In the genomic region with DNA sequence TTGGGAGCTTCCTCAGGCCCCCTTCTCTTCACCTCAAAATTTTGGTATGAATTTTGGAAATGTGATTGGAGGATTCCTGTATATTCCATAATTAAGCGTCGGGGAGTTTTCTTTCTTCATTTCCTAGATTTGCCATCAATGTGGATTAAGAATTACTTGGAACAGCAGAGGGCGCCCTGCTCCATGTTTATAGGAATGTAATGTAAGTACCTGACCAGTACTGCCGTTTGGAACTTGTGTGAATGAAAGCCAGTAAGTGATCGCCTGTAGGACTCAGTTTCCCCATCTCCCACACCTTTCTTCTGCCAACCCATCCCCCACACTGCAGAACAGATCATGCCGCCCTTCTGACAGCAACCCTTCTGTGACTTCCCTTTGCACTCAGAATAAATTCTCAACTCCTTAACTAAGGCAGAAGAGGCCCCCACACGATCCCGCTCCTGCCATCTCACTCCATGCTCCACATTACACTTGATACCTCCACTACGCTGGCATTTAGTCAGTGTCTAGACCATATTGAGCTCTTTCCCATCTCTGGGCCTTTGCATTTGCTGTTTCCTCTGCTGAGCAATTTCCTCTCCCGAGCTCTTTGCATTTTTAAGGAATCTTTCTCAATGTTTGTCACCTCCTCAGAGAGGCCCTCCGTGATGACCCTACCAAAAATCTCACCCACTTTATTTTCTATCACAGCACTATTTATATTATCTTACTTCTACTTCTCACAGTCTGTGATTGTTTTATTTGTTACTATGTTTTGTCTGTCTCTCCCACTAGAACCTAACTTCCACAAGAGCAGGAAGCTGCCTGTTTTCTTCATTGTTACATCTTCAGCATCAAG, we compare ENCODE assay signal across 9 cellular contexts.
DNase-seq lines count a peak whose midpoint lies in the region; ATAC-seq and TF ChIP-seq lines count a peak whose summit lies in the region.
"Had no signal": no experiment of that assay in that cellular context is flagged by ENCODE, and none has a peak within 500 bp of the region (broad histone marks: within the 10 kb centered on the region; RNA-seq: fewer than 3 reads in every experiment).

No MANE protein-coding gene starts in this region.

- no peaks in the 10 kb centered on the region for H3K9me3 Mint-ChIP-seq in CD8-positive, alpha-beta T cell
- H3K9me3 Mint-ChIP-seq in memory B cell, result no peaks in the 10 kb centered on the region
- H3K9me3 Mint-ChIP-seq: IgD-negative memory B cell had no signal

- no peak overlapping the region for H3K4me3 ChIP-seq in CD8-positive, alpha-beta T cell (ENCODE audit: low read depth, low read length)
- no peak overlapping the region for H3K4me3 ChIP-seq in HAP-1

- peaks cover 10% of the 10 kb centered on the region for H3K27me3 Mint-ChIP-seq in CD8-positive, alpha-beta T cell (ENCODE audit: low read depth)
- H3K27me3 Mint-ChIP-seq in memory B cell, result no peaks in the 10 kb centered on the region

- in situ Hi-C loops in HAP-1 (cut with MboI; ENCODE audit: low sequenced_read_pairs), result loop anchor here (25.0 kb wide), 1 partner anchor 547 kb away; no protein-coding TSS in a partner anchor

- no peaks in the 10 kb centered on the region for H3K36me3 ChIP-seq in CD8-positive, alpha-beta T cell (ENCODE audit: insufficient read depth, low read length)
- H3K36me3 ChIP-seq in HAP-1 (replicated peaks), result no peaks in the 10 kb centered on the region

- CTCF ChIA-PET in CD8-positive, alpha-beta T cell (lab: Charles Lee), result interaction anchor here (0.6 to 19.7 kb wide), 34 partner anchors 8 to 554 kb away, joined by 3 to 264 read pairs (median 5); no protein-coding TSS in a partner anchor

- DNase-seq in CD8-positive, alpha-beta T cell, result peak; percentile 34 to 77 (median 70)
- DNase-seq in HAP-1 (ENCODE audit: low spot score in 2 of 2) (peak; percentile 58 to 83), NCI-H526 treated with DMSO at 0.1 percent for 48 hours (lab: John Stamatoyannopoulos, UW) (peak; percentile 38), memory B cell (ENCODE audit: low spot score in 2 of 2) (peak; percentile 63 to 65)
- peak; percentile 75 to 82 for DNase-seq in activated CD4-positive, alpha-beta T cell treated with anti-CD3 and anti-CD28 coated beads, Interleukin-2, amount 50 U/mL, for 48 hours
- peak; percentile 46 for DNase-seq in effector CD8-positive, alpha-beta T cell (lab: John Stamatoyannopoulos, UW)
- DNase-seq in stimulated activated CD8-positive, alpha-beta memory T cell treated with anti-CD3 and anti-CD28 coated beads, Interleukin-15, amount 100 ng/mL, for 1 hour (ENCODE audit: low read depth), result peak; percentile 56

- H3K4me1 ChIP-seq in CD8-positive, alpha-beta T cell (ENCODE audit: insufficient read depth, low read length), result no peaks in the 10 kb centered on the region
- H3K4me1 ChIP-seq in HAP-1, result no peaks in the 10 kb centered on the region

- no peak overlapping the region for H3K27ac ChIP-seq in CD8-positive, alpha-beta T cell (ENCODE audit: low read depth, low read length)

- H3K4me3 Mint-ChIP-seq in CD8-positive, alpha-beta T cell, result no peak overlapping the region
- no peak overlapping the region for H3K4me3 Mint-ChIP-seq in memory B cell

- POLR2A ChIA-PET in CD8-positive, alpha-beta T cell (lab: Charles Lee), result interaction anchor here (1.4 kb wide), 1 partner anchor 303 kb away, joined by 3 read pairs; no protein-coding TSS in a partner anchor

- peak; percentile 70 for TF ChIP-seq CTCF in CD8-positive, alpha-beta T cell (IDR thresholded peaks at IDR 0.05)

- peak; percentile 41 for ATAC-seq in CD8-positive, alpha-beta T cell
- peak; percentile 24 for ATAC-seq in memory B cell (ENCODE audit: low read depth)
- ATAC-seq in HG03097 (IDR thresholded peaks at IDR 0.05; ENCODE audit: low FRiP score, unreplicated experiment), result no peak

- H3K36me3 Mint-ChIP-seq in CD8-positive, alpha-beta T cell, result no peaks in the 10 kb centered on the region
- H3K36me3 Mint-ChIP-seq in memory B cell, result no peaks in the 10 kb centered on the region
- H3K36me3 Mint-ChIP-seq: IgD-negative memory B cell had no signal

- intact Hi-C loops in CD8-positive, alpha-beta T cell (cut with DNase I, micrococcal nuclease), result loop anchor here (1.0 to 10.0 kb wide), 13 partner anchors 93 to 877 kb away; partner anchors contain the start of gene ADRB2 (in 1 of the 2)

- peaks cover 5% of the 10 kb centered on the region for H3K4me1 Mint-ChIP-seq in CD8-positive, alpha-beta T cell (ENCODE audit: low read depth)
- H3K4me1 Mint-ChIP-seq in memory B cell, result peaks cover 22% of the 10 kb centered on the region

- H3K27me3 ChIP-seq in CD8-positive, alpha-beta T cell (ENCODE audit: insufficient read depth, low read length), result no peaks in the 10 kb centered on the region
- H3K27me3 ChIP-seq in HAP-1 (ENCODE audit: low read depth), result peaks cover 6% of the 10 kb centered on the region; the same call in 1 of the 2 replicates

- no peaks in the 10 kb centered on the region for H3K9me3 ChIP-seq in CD8-positive, alpha-beta T cell (ENCODE audit: low read length)
- H3K9me3 ChIP-seq in HAP-1, result no peaks in the 10 kb centered on the region

- H3K27ac Mint-ChIP-seq in CD8-positive, alpha-beta T cell, result no peak overlapping the region
- H3K27ac Mint-ChIP-seq in memory B cell, result no peak overlapping the region
- H3K27ac Mint-ChIP-seq: IgD-negative memory B cell had no signal
